In genomic region chr12:64222011-64222765, GRCh38 we compare ENCODE assay signal across 1 cellular context.
TF ChIP-seq lines count a peak whose summit lies in the region.

Gene KICS2 (minus strand): TSS chr12:64222296. CDS start chr12:64222237, 59 bp downstream.

TF ChIP-seq in K562, 482 proteins besides CTCF, POLR2A, EP300 and RAD21 (continued from another document and continues in another):
- TF ChIP-seq ZNF512 (tag; IDR thresholded peaks at IDR 0.05): no peak
- no peak for TF ChIP-seq ZNF184 (CRISPR knock-in tag; IDR thresholded peaks at IDR 0.05)
- peak; percentile 98 for TF ChIP-seq MTA3 (IDR thresholded peaks at IDR 0.05; ENCODE audit: borderline replicate concordance)
- TF ChIP-seq STAG1 (CRISPR knock-in tag; IDR thresholded peaks at IDR 0.05; ENCODE audit: borderline replicate concordance): no peak
- no peak for TF ChIP-seq WHSC1 (IDR thresholded peaks at IDR 0.05; ENCODE audit: low read length)
- peak; percentile 72; the same call in 1 of the 2 replicates for TF ChIP-seq ZNF584 (CRISPR knock-in tag; IDR thresholded peaks at IDR 0.05; ENCODE audit: low read depth)
- no peak for TF ChIP-seq TFAM (CRISPR knock-in tag; conservative IDR thresholded peaks at IDR 0.05)
- TF ChIP-seq TBL1XR1 (IDR thresholded peaks at IDR 0.05; ENCODE audit: low read length in 2 of 2): 0 out of 4 replicates have a peak, but pooled peaks of 1 of the 2 experiments have one; percentile 54
- TF ChIP-seq HDGF (IDR thresholded peaks at IDR 0.05): no peak
- TF ChIP-seq FOXO4 (CRISPR knock-in tag; IDR thresholded peaks at IDR 0.05): no peak
- no peak for TF ChIP-seq ID3 (CRISPR knock-in tag; IDR thresholded peaks at IDR 0.05)
- TF ChIP-seq ID3 (tag; IDR thresholded peaks at IDR 0.05): peak; percentile 64; the same call in 1 of the 2 replicates
- no peak for TF ChIP-seq ZNF436 (CRISPR knock-in tag; IDR thresholded peaks at IDR 0.05)
- no peak for TF ChIP-seq SAFB (IDR thresholded peaks at IDR 0.05; ENCODE audit: borderline replicate concordance, low read depth, low read length)
- peak; percentile 97 for TF ChIP-seq GMEB1 (CRISPR knock-in tag; IDR thresholded peaks at IDR 0.05)
- no peak for TF ChIP-seq RNF2 (IDR thresholded peaks at IDR 0.05)
- peak; percentile 99 for TF ChIP-seq NKRF (IDR thresholded peaks at IDR 0.05; ENCODE audit: borderline replicate concordance)
- 0 out of 2 replicates have a peak, but pooled peaks have one; percentile 28 for TF ChIP-seq ZNF79 (CRISPR knock-in tag; IDR thresholded peaks at IDR 0.05; ENCODE audit: low read depth)
- peak; percentile 71; the same call in 1 of the 2 replicates for TF ChIP-seq GABPB1 (CRISPR knock-in tag; IDR thresholded peaks at IDR 0.05)
- no peak for TF ChIP-seq NEUROD1 (IDR thresholded peaks at IDR 0.05; ENCODE audit: borderline replicate concordance, low read depth, low read length, partially characterized antibody)
- TF ChIP-seq CC2D1A (IDR thresholded peaks at IDR 0.05): no peak
- peak; percentile 72; the same call in 1 of the 2 replicates for TF ChIP-seq CBX1 (IDR thresholded peaks at IDR 0.05; ENCODE audit: low read depth)
- TF ChIP-seq FOXK1 (CRISPR knock-in tag; IDR thresholded peaks at IDR 0.05; ENCODE audit: borderline replicate concordance): peak; percentile 39; the same call in 1 of the 2 replicates
- peak; percentile 98 for TF ChIP-seq EP400 (IDR thresholded peaks at IDR 0.05)
- no peak for TF ChIP-seq E2F4 (CRISPR knock-in tag; IDR thresholded peaks at IDR 0.05; ENCODE audit: low read depth)
- no peak for TF ChIP-seq IRF9 (tag; IDR thresholded peaks at IDR 0.05)
- TF ChIP-seq ZNF282 (CRISPR knock-in tag; IDR thresholded peaks at IDR 0.05): no peak
- TF ChIP-seq ZFP36 (IDR thresholded peaks at IDR 0.05; ENCODE audit: low read depth, low read length, partially characterized antibody): no peak
- TF ChIP-seq SREBF2 (CRISPR knock-in tag; IDR thresholded peaks at IDR 0.05): no peak
- TF ChIP-seq ZBTB11 (CRISPR knock-in tag; IDR thresholded peaks at IDR 0.05): peak in 1 of 3 experiments; percentile 64; a peak in 1 of 6 replicates
- TF ChIP-seq ZBTB26 (CRISPR knock-in tag; IDR thresholded peaks at IDR 0.05): no peak
- no peak; the same call in 1 of the 2 replicates for TF ChIP-seq HMBOX1 (IDR thresholded peaks at IDR 0.05)
- no peak for TF ChIP-seq NCOR1 (IDR thresholded peaks at IDR 0.05)
- peak; percentile 99 for TF ChIP-seq ELF2 (CRISPR knock-in tag; IDR thresholded peaks at IDR 0.05)
- no peak for TF ChIP-seq SRSF3 (IDR thresholded peaks at IDR 0.05; ENCODE audit: insufficient read depth, low read length)
- no peak for TF ChIP-seq ZNF134 (CRISPR knock-in tag; conservative IDR thresholded peaks at IDR 0.05)
- TF ChIP-seq SNAPC5 (CRISPR knock-in tag; IDR thresholded peaks at IDR 0.05): no peak
- peak; percentile 86 for TF ChIP-seq ZBTB43 (CRISPR knock-in tag; IDR thresholded peaks at IDR 0.05)
- TF ChIP-seq CHD4 (IDR thresholded peaks at IDR 0.05; ENCODE audit: insufficient read depth, insufficient replicate concordance, low read depth, low read length, poor library complexity, severe bottlenecking): no peak
- no peak; a peak in 1 of 3 replicates for TF ChIP-seq CBX3 (IDR thresholded peaks at IDR 0.05; ENCODE audit: borderline replicate concordance in 1 of 2, low read length in 2 of 2)
- TF ChIP-seq ZNF699 (CRISPR knock-in tag; IDR thresholded peaks at IDR 0.05; ENCODE audit: insufficient replicate concordance): no peak
- TF ChIP-seq ZNF431 (CRISPR knock-in tag; IDR thresholded peaks at IDR 0.05): peak; percentile 71; the same call in 1 of the 2 replicates
- TF ChIP-seq THRB (CRISPR knock-in tag; conservative IDR thresholded peaks at IDR 0.05): no peak
- TF ChIP-seq BCOR (IDR thresholded peaks at IDR 0.05): no peak
